In the genomic region with DNA sequence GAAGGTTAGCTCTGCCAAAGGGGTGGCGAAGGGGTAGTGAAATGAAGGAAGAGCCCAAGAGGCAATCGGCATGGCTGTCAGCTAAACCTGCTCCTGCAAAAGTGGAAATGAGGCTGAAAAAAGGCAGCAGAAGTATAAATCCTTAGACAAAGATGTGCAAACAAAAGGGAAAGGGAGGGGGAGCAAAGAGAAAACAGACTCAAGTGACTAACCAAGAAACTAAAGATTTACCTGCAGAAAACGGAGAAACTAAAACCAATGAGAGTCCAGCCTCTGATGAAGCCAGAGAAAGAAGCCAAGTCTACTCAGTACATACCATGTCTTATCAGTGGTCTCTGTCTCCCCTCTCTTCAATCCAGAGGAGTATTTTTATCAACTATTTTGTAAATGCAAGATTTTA, we compare ENCODE assay signal across 16 cellular contexts. TPM values are rescaled to one million over a fixed set of nuclear protein-coding genes. Genes with fewer than 3 reads are reported as not detected.
A peak's percentile ranks its signal among the peaks of the same experiment; 100 is the strongest.
DNase-seq lines count a peak whose midpoint lies in the region; ATAC-seq and TF ChIP-seq lines count a peak whose summit lies in the region.
"Had no signal": no experiment of that assay in that cellular context is flagged by ENCODE, and none has a peak within 500 bp of the region (broad histone marks: within the 10 kb centered on the region; RNA-seq: fewer than 3 reads in every experiment).

No MANE protein-coding gene starts in this region.

- peak overlapping the region in 1 of 8 donors; percentile 48 for H3K4me3 Mint-ChIP-seq in CD4-positive, alpha-beta memory T cell
- peak overlapping the region; percentile 30 for H3K4me3 Mint-ChIP-seq in central memory CD8-positive, alpha-beta T cell
- no peak overlapping the region for H3K4me3 Mint-ChIP-seq in neural progenitor cell

- POLR2A ChIA-PET in CD4-positive, alpha-beta memory T cell (lab: Charles Lee; ENCODE audit: partially characterized antibody), result no interaction called here
- POLR2A ChIA-PET in HEK293 (lab: Yijun Ruan, JAX), result interaction anchor here (0.6 kb wide), 1 partner anchor 525 kb away, joined by 3 read pairs; no protein-coding TSS in a partner anchor

- H3K4me2 ChIP-seq in neural progenitor cell, result peak overlapping the region; percentile 17
- H3K4me2 ChIP-seq: PC-9 had no signal

- no peak overlapping the region for H3K9ac ChIP-seq in neural progenitor cell

- CTCF ChIA-PET in CD4-positive, alpha-beta memory T cell (lab: Charles Lee; ENCODE audit: partially characterized antibody), result no interaction called here
- CTCF ChIA-PET in HEK293 (lab: Yijun Ruan, JAX), result interaction anchor here (0.6 to 1.5 kb wide), 4 partner anchors 11 to 167 kb away, joined by 3 to 6 read pairs (median 4); no protein-coding TSS in a partner anchor

- H3K4me3 ChIP-seq in CD4-positive, alpha-beta memory T cell (ENCODE audit: low read length in 2 of 2), result no peak overlapping the region
- H3K4me3 ChIP-seq in HEK293 (ENCODE audit: low read depth, low read length), result no peak overlapping the region
- H3K4me3 ChIP-seq in neural progenitor cell, result no peak overlapping the region
- H3K4me3 ChIP-seq: PC-9, SJCRH30 had no signal

- DNase-seq in CD4-positive, alpha-beta memory T cell, result no peak
- DNase-seq in central memory CD8-positive, alpha-beta T cell (ENCODE audit: low spot score in 2 of 2), result no peak
- peak; percentile 12 for DNase-seq in neural progenitor cell (ENCODE audit: low spot score)
- no peak for DNase-seq in COLO668 (lab: John Stamatoyannopoulos, UW; ENCODE audit: unreplicated experiment)
- no peak for DNase-seq in NCI-H526 (lab: John Stamatoyannopoulos, UW)
- DNase-seq in iPS-NIHi11 (ENCODE audit: low spot score), result no peak
- DNase-seq: COR-L47, GF-D8, KG1, NCI-H1436, NCI-H2029, NCI-H2171 treated with DMSO at 0.1 percent for 48 hours, NCI-H82, PC-9, SJCRH30 had no signal

- no peak overlapping the region for H2AFZ ChIP-seq in neural progenitor cell (replicated peaks)
- H2AFZ ChIP-seq: PC-9 had no signal

- ATAC-seq in central memory CD8-positive, alpha-beta T cell (replicated peaks; ENCODE audit: extremely low read depth, poor library complexity, severe bottlenecking), result no peak

- H3K27me3 ChIP-seq in CD4-positive, alpha-beta memory T cell (ENCODE audit: insufficient read depth, low read length), result no peaks in the 10 kb centered on the region
- H3K27me3 ChIP-seq in neural progenitor cell, result no peaks in the 10 kb centered on the region
- H3K27me3 ChIP-seq: SJCRH30 had no signal

- H3K36me3 Mint-ChIP-seq in CD4-positive, alpha-beta memory T cell, result peaks cover 19 to 26% of the 10 kb centered on the region in 2 donors
- peaks cover 12% of the 10 kb centered on the region for H3K36me3 Mint-ChIP-seq in central memory CD8-positive, alpha-beta T cell (ENCODE audit: insufficient read depth)
- peaks cover 17% of the 10 kb centered on the region for H3K36me3 Mint-ChIP-seq in neural progenitor cell

- H3K9me3 Mint-ChIP-seq in CD4-positive, alpha-beta memory T cell, result no peaks in the 10 kb centered on the region
- H3K9me3 Mint-ChIP-seq in central memory CD8-positive, alpha-beta T cell, result no peaks in the 10 kb centered on the region
- no peaks in the 10 kb centered on the region for H3K9me3 Mint-ChIP-seq in neural progenitor cell

- no peaks in the 10 kb centered on the region for H3K9me3 ChIP-seq in CD4-positive, alpha-beta memory T cell (ENCODE audit: control insufficient read depth in 1 of 2, low read length in 2 of 2)
- H3K9me3 ChIP-seq in HEK293 (ENCODE audit: control insufficient read depth, insufficient read depth, low read depth, low read length), result no peaks in the 10 kb centered on the region
- no peaks in the 10 kb centered on the region for H3K9me3 ChIP-seq in neural progenitor cell (ENCODE audit: low read depth)
- H3K9me3 ChIP-seq: SJCRH30 had no signal

- intact Hi-C loops in CD4-positive, alpha-beta memory T cell (cut with micrococcal nuclease), result no loop called here

- peaks cover 24% of the 10 kb centered on the region for H3F3A ChIP-seq in neural progenitor cell (ENCODE audit: low read depth)

- H3K27ac Mint-ChIP-seq in CD4-positive, alpha-beta memory T cell, result peak overlapping the region in 4 of 7 donors; percentile 5 to 73 (median 32)
- H3K27ac Mint-ChIP-seq in central memory CD8-positive, alpha-beta T cell (ENCODE audit: low read depth), result no peak overlapping the region
- H3K27ac Mint-ChIP-seq in neural progenitor cell, result peak overlapping the region; percentile 20

- H3K4me1 ChIP-seq in CD4-positive, alpha-beta memory T cell (ENCODE audit: insufficient read depth, low read length), result peaks cover 48% of the 10 kb centered on the region
- H3K4me1 ChIP-seq in HEK293 (ENCODE audit: control insufficient read depth, insufficient read depth, low read length), result peaks cover 15% of the 10 kb centered on the region; the same call in 1 of the 2 replicates
- H3K4me1 ChIP-seq in neural progenitor cell, result peaks cover 12% of the 10 kb centered on the region
- H3K4me1 ChIP-seq: SJCRH30 had no signal

- H3K27me3 Mint-ChIP-seq in CD4-positive, alpha-beta memory T cell, result no peaks in the 10 kb centered on the region
- H3K27me3 Mint-ChIP-seq in central memory CD8-positive, alpha-beta T cell, result no peaks in the 10 kb centered on the region
- H3K27me3 Mint-ChIP-seq in neural progenitor cell (ENCODE audit: insufficient read depth, low read depth), result peaks cover 4% of the 10 kb centered on the region

- peaks cover 2% of the 10 kb centered on the region for H3K36me3 ChIP-seq in CD4-positive, alpha-beta memory T cell (ENCODE audit: insufficient read depth, low read length)
- H3K36me3 ChIP-seq in HEK293 (ENCODE audit: control insufficient read depth in 2 of 2, insufficient read depth in 1 of 2, low read length in 2 of 2) (peaks cover 22 to 28% of the 10 kb centered on the region in 2 experiments), neural progenitor cell (peaks cover 26% of the 10 kb centered on the region)

- H3K27ac ChIP-seq in CD4-positive, alpha-beta memory T cell (ENCODE audit: low read depth, low read length), result no peak overlapping the region
- H3K27ac ChIP-seq in HEK293 (ENCODE audit: extremely low read depth, low read depth, low read length) (no peak overlapping the region), neural progenitor cell (peak overlapping the region; percentile 64)
- H3K27ac ChIP-seq: PC-9, SJCRH30 had no signal

- peaks cover 100% of the 10 kb centered on the region for H3K79me2 ChIP-seq in neural progenitor cell (ENCODE audit: low read depth)

- H3K4me1 Mint-ChIP-seq in CD4-positive, alpha-beta memory T cell, result peaks cover 42 to 54% (median 48%) of the 10 kb centered on the region in 4 donors
- peaks cover 54% of the 10 kb centered on the region for H3K4me1 Mint-ChIP-seq in central memory CD8-positive, alpha-beta T cell
- peaks cover 6% of the 10 kb centered on the region for H3K4me1 Mint-ChIP-seq in neural progenitor cell

- TF ChIP-seq CTCF in HEK293 (tag by site-specific recombination; IDR thresholded peaks at IDR 0.05) (no peak), neural progenitor cell (IDR thresholded peaks at IDR 0.05) (no peak)

- peaks cover 85% of the 10 kb centered on the region for H4K20me1 ChIP-seq in neural progenitor cell (ENCODE audit: low read depth)

TF ChIP-seq in HEK293, 187 proteins besides CTCF, POLR2A, EP300 and RAD21:
- TF ChIP-seq ZBTB26 (tag by site-specific recombination; optimal IDR thresholded peaks at IDR 0.05) (no peak), PRDM1 (tag by site-specific recombination; IDR thresholded peaks at IDR 0.05) (peak; percentile 92), ZXDB (tag by site-specific recombination; IDR thresholded peaks at IDR 0.05) (no peak)
TF ChIP-seq in HEK293: peak in this region for 1.

RNA-seq across cellular contexts. Expression of gene SCAF4, which starts 25.4 kb away (rescaled TPM):
- 10 to 100 TPM; 60.2 to 64.7 TPM for total RNA-seq in CD4-positive, alpha-beta memory T cell
- 10 to 100 TPM in 1 of 2 donors, 1 to 10 TPM in 1; 4.8 to 37.7 TPM for polyA plus RNA-seq in CD4-positive, alpha-beta memory T cell
- 27.0 and 31.9 TPM in 2 replicates for total RNA-seq in neural progenitor cell (ENCODE audit: low replicate concordance)

RNA-seq across cellular contexts. Expression of gene SOD1, which starts 47.1 kb away (rescaled TPM):
- 100 to 1,000 TPM; 178 to 198 TPM for total RNA-seq in CD4-positive, alpha-beta memory T cell
- polyA plus RNA-seq in CD4-positive, alpha-beta memory T cell, result 100 to 1,000 TPM; 596 to 756 TPM
- 147 and 183 TPM in 2 replicates for total RNA-seq in neural progenitor cell (ENCODE audit: low replicate concordance)
